25 cellular contexts compared by ENCODE assay signal in genomic region chr13:36709136-36709895, GRCh38. TPM values are rescaled to one million over a fixed set of nuclear protein-coding genes. Genes with fewer than 3 reads are reported as not detected.
"Had no signal": no experiment of that assay in that cellular context is flagged by ENCODE, and none has a peak within 500 bp of the region (broad histone marks: within the 10 kb centered on the region; RNA-seq: fewer than 3 reads in every experiment).

No MANE protein-coding gene starts in this region.

- ATAC-seq: activated CD4-positive, CD25-positive, alpha-beta regulatory T cell treated with anti-CD3 and anti-CD28 coated beads, Interleukin-2, amount 50 U/mL, for 24 hours; foreskin keratinocyte; stimulated activated naive B cell treated with anti-CD40 and anti-IgM and Interleukin-4, amounts not matched to agents 10 μg/mL and 1 μg/mL and 100 μg/mL, for 72 hours; T-cell had no signal

- H3K4me3 ChIP-seq: colonic mucosa, esophagus squamous epithelium, lung, right atrium auricular region, skin epidermis, transverse colon had no signal

- H3K4me3 Mint-ChIP-seq: activated naive CD4-positive, alpha-beta T cell treated with anti-CD3 and anti-CD28 coated beads for 36 hours; naive B cell; stimulated activated naive B cell treated with anti-CD40 and anti-IgM and Interleukin-4, amounts not matched to agents 10 μg/mL and 1 μg/mL and 100 μg/mL, for 72 hours; T-cell had no signal

- H3K36me3 Mint-ChIP-seq: naive B cell; stimulated activated naive B cell treated with anti-CD40 and anti-IgM and Interleukin-4, amounts not matched to agents 10 μg/mL and 1 μg/mL and 100 μg/mL, for 72 hours; T-cell had no signal

- H3K36me3 ChIP-seq: colonic mucosa, esophagus squamous epithelium, neutrophil, right atrium auricular region, transverse colon had no signal

- H3K27ac Mint-ChIP-seq: activated naive CD4-positive, alpha-beta T cell treated with anti-CD3 and anti-CD28 coated beads for 36 hours; activated T-helper 2 cell treated with anti-CD3 and anti-CD28 coated beads, Interferon-gamma antibody, Interleukin-2, Interleukin-4, amounts not matched to agents 10 μg/mL and 5 μg/mL and 100 μg/mL, durations not matched to agents 14 hours and 24 hours and 36 hours; naive B cell; stimulated activated naive B cell treated with anti-CD40 and anti-IgM and Interleukin-4, amounts not matched to agents 10 μg/mL and 1 μg/mL and 100 μg/mL, for 72 hours; T-cell had no signal

- H3K4me1 Mint-ChIP-seq: naive B cell; stimulated activated naive B cell treated with anti-CD40 and anti-IgM and Interleukin-4, amounts not matched to agents 10 μg/mL and 1 μg/mL and 100 μg/mL, for 72 hours; T-cell had no signal

- H3K9me3 Mint-ChIP-seq: activated naive CD4-positive, alpha-beta T cell treated with anti-CD3 and anti-CD28 coated beads for 36 hours; activated T-helper 2 cell treated with anti-CD3 and anti-CD28 coated beads, Interferon-gamma antibody, Interleukin-2, Interleukin-4, amounts not matched to agents 10 μg/mL and 5 μg/mL and 100 μg/mL, durations not matched to agents 14 hours and 24 hours and 36 hours had no signal

- H3K9me3 ChIP-seq: colonic mucosa, esophagus squamous epithelium, neutrophil, right atrium auricular region, transverse colon had no signal

- H3K4me1 ChIP-seq: colonic mucosa, esophagus squamous epithelium, foreskin keratinocyte, right atrium auricular region, transverse colon had no signal

- H3K27me3 ChIP-seq: colonic mucosa, esophagus squamous epithelium, foreskin keratinocyte, neutrophil, right atrium auricular region, transverse colon had no signal

- H3K27ac ChIP-seq: colonic mucosa, esophagus squamous epithelium, foreskin keratinocyte, neutrophil, right atrium auricular region, skin epidermis, transverse colon had no signal

- DNase-seq: activated naive CD4-positive, alpha-beta T cell treated with anti-CD3 and anti-CD28 coated beads for 36 hours; activated T-cell treated with anti-CD3 and anti-CD28 coated beads for 4 hours; central memory CD4-positive, alpha-beta T cell; colonic mucosa; effector CD8-positive, alpha-beta T cell; esophagus squamous epithelium; foreskin keratinocyte; glutamatergic neuron; hypothalamus; naive B cell; posterior cingulate gyrus; stimulated activated CD4-positive, alpha-beta T cell treated with anti-CD3 and anti-CD28 coated beads, Interleukin-15, amount 100 ng/mL, for 24 hours; stimulated activated CD4-positive, alpha-beta T cell treated with anti-CD3 and anti-CD28 coated beads, Interleukin-4, amount 100 ng/mL, for 1 hour; stimulated activated naive B cell treated with anti-CD40 and anti-IgM and Interleukin-4, amounts not matched to agents 10 μg/mL and 1 μg/mL and 100 μg/mL, for 72 hours; T-cell; T-helper 9 cell; transverse colon had no signal

RNA-seq across cellular contexts. Expression of gene SERTM1, which starts 35.5 kb away (rescaled TPM):
- total RNA-seq: activated naive CD4-positive, alpha-beta T cell treated with anti-CD3 and anti-CD28 coated beads for 36 hours; activated T-helper 2 cell treated with anti-CD3 and anti-CD28 coated beads, Interferon-gamma antibody, Interleukin-2, Interleukin-4, amounts not matched to agents 10 μg/mL and 5 μg/mL and 100 μg/mL, durations not matched to agents 14 hours and 24 hours and 36 hours; endothelial cell of umbilical vein; esophagus squamous epithelium; foreskin keratinocyte; mononuclear cell; T-cell had no signal
- polyA plus RNA-seq: foreskin keratinocyte had no signal
